Comparison of ENCODE assay signal across 8 cellular contexts in genomic region chr9:120578614-120579013, GRCh38. TPM values are rescaled to one million over a fixed set of nuclear protein-coding genes. Genes with fewer than 3 reads are reported as not detected.
A peak's percentile ranks its signal among the peaks of the same experiment; 100 is the strongest.
DNase-seq lines count a peak whose midpoint lies in the region; ATAC-seq and TF ChIP-seq lines count a peak whose summit lies in the region.

No MANE protein-coding gene starts in this region.

- no peak overlapping the region for H3K23ac ChIP-seq in trophoblast cell (ENCODE audit: low read length)

- H3K27ac ChIP-seq in coronary artery (peak overlapping the region in 1 of 2 donors; percentile 7), trophoblast cell (ENCODE audit: low read depth, low read length) (no peak overlapping the region)

- H2BK12ac ChIP-seq in trophoblast cell (ENCODE audit: low read length) = no peak overlapping the region

- H3K9ac ChIP-seq in trophoblast cell (ENCODE audit: low read length) = no peak overlapping the region

- WGBS in trophoblast cell (ENCODE audit: extremely low coverage, insufficient coverage, insufficient read length) = no CpG with 5 or more reads among the region's 8 CpGs

- no peaks in the 10 kb centered on the region for H3K27me3 ChIP-seq in trophoblast cell (ENCODE audit: insufficient read depth, low read length)

- H3K79me2 ChIP-seq in trophoblast cell (ENCODE audit: control insufficient read depth, insufficient read depth, low read length, poor library complexity) = peaks cover 8% of the 10 kb centered on the region

- H3K4me3 ChIP-seq in coronary artery (peak overlapping the region; percentile 99), trophoblast cell (ENCODE audit: low read depth, low read length) (no peak overlapping the region)

- no peak overlapping the region for H2AK5ac ChIP-seq in trophoblast cell (ENCODE audit: low read length)

- H2BK120ac ChIP-seq in trophoblast cell (ENCODE audit: insufficient read depth, low read length, poor library complexity) = no peak overlapping the region

- H4K12ac ChIP-seq in trophoblast cell (ENCODE audit: low read depth, low read length) = peak overlapping the region; percentile 24

- H3K14ac ChIP-seq in trophoblast cell (ENCODE audit: low read length) = no peak overlapping the region

- no peak overlapping the region for H2AFZ ChIP-seq in trophoblast cell (ENCODE audit: insufficient read depth, low read length, poor library complexity)

- H4K8ac ChIP-seq in trophoblast cell (ENCODE audit: low read depth, low read length) = peak overlapping the region; percentile 39

- no peak overlapping the region for H3K18ac ChIP-seq in trophoblast cell (ENCODE audit: low read length)

- no peak overlapping the region for H2BK5ac ChIP-seq in trophoblast cell (ENCODE audit: low read depth, low read length, poor library complexity)

- no peaks in the 10 kb centered on the region for H3K36me3 ChIP-seq in trophoblast cell (ENCODE audit: control insufficient read depth in 1 of 2, insufficient read depth in 2 of 2, low read length in 2 of 2)

- TF ChIP-seq CTCF in coronary artery (IDR thresholded peaks at IDR 0.05) = no peak

- ATAC-seq in GM18870 (IDR thresholded peaks at IDR 0.05; ENCODE audit: unreplicated experiment) = no peak

- no peak overlapping the region for H4K91ac ChIP-seq in trophoblast cell (ENCODE audit: low read depth, low read length)

- peak overlapping the region; percentile 39 for H3K4ac ChIP-seq in trophoblast cell (ENCODE audit: low read depth, low read length)

- DNase-seq in DMS153 (lab: John Stamatoyannopoulos, UW) = peak; percentile 8
- DNase-seq in DMS153 treated with DMSO at 0.1 percent for 48 hours (lab: John Stamatoyannopoulos, UW; ENCODE audit: unreplicated experiment) = no peak
- peak; percentile 67 for DNase-seq in NCI-H510A treated with DMSO at 0.1 percent for 48 hours (lab: John Stamatoyannopoulos, UW)
- DNase-seq in coronary artery (ENCODE audit: low spot score) = no peak
- DNase-seq in trophoblast cell = no peak
- no peak for DNase-seq in SIG-M5 (lab: John Stamatoyannopoulos, UW)
- no peak for DNase-seq in COLO829 (ENCODE audit: low spot score)

- H3K79me1 ChIP-seq in trophoblast cell (ENCODE audit: low read length) = peaks cover 6% of the 10 kb centered on the region

- H3K4me1 ChIP-seq in trophoblast cell (ENCODE audit: control insufficient read depth in 1 of 2, insufficient read depth in 2 of 2, low read length in 2 of 2) = peaks cover 9 to 10% of the 10 kb centered on the region in 2 experiments

- H3K9me3 ChIP-seq in trophoblast cell (ENCODE audit: insufficient read depth, low read depth, low read length) = no peaks in the 10 kb centered on the region

- H3K4me2 ChIP-seq in trophoblast cell (ENCODE audit: low read length) = peak overlapping the region; percentile 75

RNA-seq across cellular contexts. Expression of gene CDK5RAP2, which starts 1.4 kb away (rescaled TPM):
- polyA plus RNA-seq in trophoblast cell (2013) = 20.0 and 22.3 TPM in 2 replicates

Comparison
In these comparisons a context has a peak if more than half of its experiments do, and no peak if none do; other contexts are left out.
1. DNase-seq: peak in DMS153 (single experiment) and NCI-H510A treated with DMSO at 0.1 percent for 48 hours (single experiment); none in DMS153 treated with DMSO at 0.1 percent for 48 hours (single experiment), coronary artery (single experiment), trophoblast cell (0 of 2), SIG-M5 (single experiment) and COLO829 (single experiment).